In genomic region chr14:81211844-81212243, GRCh38 we compare ENCODE assay signal across 8 cellular contexts. TPM values are rescaled to one million over a fixed set of nuclear protein-coding genes. Genes with fewer than 3 reads are reported as not detected.
DNase-seq lines count a peak whose midpoint lies in the region; ATAC-seq and TF ChIP-seq lines count a peak whose summit lies in the region.

No MANE protein-coding gene starts in this region.

- no peak overlapping the region for H3K4me3 ChIP-seq in BE2C (ENCODE audit: low read depth, low read length)
- no peak overlapping the region for H3K4me3 ChIP-seq in fibroblast of lung (replicated peaks in 1 of 4; ENCODE audit: control extremely low read depth in 1 of 4, insufficient read depth in 1 of 4, low read depth in 3 of 4, low read length in 4 of 4)

- H3K27ac ChIP-seq in fibroblast of lung (ENCODE audit: insufficient read depth, low read length): no peak overlapping the region

- TF ChIP-seq CTCF in BE2C (IDR thresholded peaks at IDR 0.05; ENCODE audit: low read depth, low read length) (peak; percentile 72), fibroblast of lung (conservative IDR thresholded peaks at IDR 0.05 in 1 of 2, IDR thresholded peaks at IDR 0.05 in 1 of 2; ENCODE audit: low read depth in 1 of 2, low read length in 2 of 2) (peak; percentile 37 to 58)

- H3K36me3 ChIP-seq in BE2C (peaks cover 55% of the 10 kb centered on the region), fibroblast of lung (ENCODE audit: control insufficient read depth, insufficient read depth, low read length) (no peaks in the 10 kb centered on the region)

- H3K4me1 ChIP-seq in BE2C (peaks cover 8% of the 10 kb centered on the region; the same call in 1 of the 2 replicates), fibroblast of lung (ENCODE audit: control insufficient read depth, extremely low read depth, insufficient read depth, low read length) (no peaks in the 10 kb centered on the region)

- H3K9me3 ChIP-seq in BE2C (no peaks in the 10 kb centered on the region), fibroblast of lung (ENCODE audit: control insufficient read depth, insufficient read depth, low read depth, low read length) (no peaks in the 10 kb centered on the region)

- peaks cover 29% of the 10 kb centered on the region for H3K79me2 ChIP-seq in fibroblast of lung (ENCODE audit: control insufficient read depth, insufficient read depth, low read length)

- H3K27me3 ChIP-seq in BE2C (no peaks in the 10 kb centered on the region), fibroblast of lung (ENCODE audit: control insufficient read depth, insufficient read depth, low read length) (no peaks in the 10 kb centered on the region)

- H4K20me1 ChIP-seq in fibroblast of lung (ENCODE audit: control insufficient read depth, extremely low read depth, insufficient read depth, low read length): no peaks in the 10 kb centered on the region

- H3K4me2 ChIP-seq in fibroblast of lung (ENCODE audit: extremely low read depth, insufficient read depth, low read length): no peak overlapping the region

- ATAC-seq in GM18502 (IDR thresholded peaks at IDR 0.05; ENCODE audit: poor library complexity, unreplicated experiment): peak; percentile 83
- ATAC-seq in HG03108 (IDR thresholded peaks at IDR 0.05; ENCODE audit: unreplicated experiment): peak; percentile 65

- no peak overlapping the region for H3K9ac ChIP-seq in fibroblast of lung (ENCODE audit: insufficient read depth, low read length)

- DNase-seq in BE2C: peak; percentile 60
- DNase-seq in T follicular helper cell (ENCODE audit: low read depth): peak; percentile 10
- DNase-seq in fibroblast of lung (ENCODE audit: low read depth in 2 of 2): peak; percentile 6 to 54
- DNase-seq in renal cortical epithelial cell (ENCODE audit: low read depth): peak; percentile 24
- no peak for DNase-seq in NK-92 treated with Interleukin-12 subunit alpha and Interleukin-12 subunit beta, amount 100 ng/mL, for 24 hours (lab: John Stamatoyannopoulos, UW)
- DNase-seq in HuH-7 (ENCODE audit: low spot score): no peak

- H2AFZ ChIP-seq in fibroblast of lung (ENCODE audit: low read length): no peak overlapping the region

RNA-seq across cellular contexts. Expression of gene GTF2A1, which starts 8.9 kb away (rescaled TPM):
- polyA plus RNA-seq in BE2C (2012; ENCODE audit: insufficient read depth, insufficient read length, low read depth): 19.1 TPM
- total RNA-seq in fibroblast of lung (25.2 and 32.7 TPM in 2 replicates), renal cortical epithelial cell (18.4 and 30.4 TPM in 2 replicates)
- 23.2 and 25.0 TPM in 2 replicates for polyA plus RNA-seq in fibroblast of lung
- polyA plus RNA-seq in fibroblast of lung (2012): 21.7 and 22.5 TPM in 2 replicates
- polyA minus RNA-seq in fibroblast of lung (ENCODE audit: low replicate concordance): 21.6 and 25.6 TPM in 2 replicates

Comparison
In these comparisons a context has a peak if more than half of its experiments do, and no peak if none do; other contexts are left out.
1. DNase-seq: peak in BE2C (single experiment), T follicular helper cell (single experiment), fibroblast of lung (2 of 2) and renal cortical epithelial cell (single experiment); none in NK-92 treated with Interleukin-12 subunit alpha and Interleukin-12 subunit beta, amount 100 ng/mL, for 24 hours (single experiment) and HuH-7 (single experiment).